Comparison of ENCODE assay signal across 14 cellular contexts in the genomic region with DNA sequence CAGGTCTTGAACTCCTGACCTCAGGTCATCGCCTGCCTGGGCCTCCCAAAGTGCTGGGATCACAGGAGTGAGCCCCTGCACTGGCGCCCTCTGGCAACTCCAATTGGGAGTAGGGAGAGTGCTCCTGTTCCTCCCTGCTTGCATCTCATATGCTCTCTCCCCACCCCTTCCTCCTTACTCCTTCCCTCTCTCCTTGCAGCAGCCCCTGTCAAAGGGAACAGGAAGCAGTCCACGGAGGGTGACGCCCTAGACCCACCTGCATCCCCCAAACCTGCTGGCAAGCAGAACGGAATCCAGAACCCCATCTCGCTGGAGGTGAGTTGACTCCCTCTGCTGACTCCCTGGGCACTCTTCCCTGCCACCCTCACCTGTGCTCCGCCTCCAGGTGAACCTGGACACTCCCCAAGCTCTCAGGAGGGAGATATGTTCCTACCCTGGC. TPM values are rescaled to one million over a fixed set of nuclear protein-coding genes. Genes with fewer than 3 reads are reported as not detected.
DNase-seq lines count a peak whose midpoint lies in the region; ATAC-seq, FAIRE-seq and TF ChIP-seq lines count a peak whose summit lies in the region.
"Had no signal": no experiment of that assay in that cellular context is flagged by ENCODE, and none has a peak within 500 bp of the region (broad histone marks: within the 10 kb centered on the region; RNA-seq: fewer than 3 reads in every experiment).

No MANE protein-coding gene starts in this region.

- intact Hi-C loops in HepG2 (cut with micrococcal nuclease; ENCODE audit: unreplicated experiment) = no loop called here
- intact Hi-C loops in right lobe of liver (cut with DNase I) = no loop called here
- intact Hi-C loops in left lung (cut with DNase I) = no loop called here

- H3K9me3 ChIP-seq in HepG2 (ENCODE audit: low read length) (no peaks in the 10 kb centered on the region), right lobe of liver (no peaks in the 10 kb centered on the region), left lung (no peaks in the 10 kb centered on the region), SK-N-SH (no peaks in the 10 kb centered on the region)

- no TSS peak for BruUV-seq in HepG2 (replicated peaks; lab: Mats Ljungman, UMichigan)

- peaks cover 19% of the 10 kb centered on the region for H3K4me1 ChIP-seq in HepG2 (ENCODE audit: insufficient read depth, low read length)
- H3K4me1 ChIP-seq in right lobe of liver = peaks cover 0 to 12% (median 3%) of the 10 kb centered on the region in 4 donors
- peaks cover 0 to 27% of the 10 kb centered on the region in 2 donors for H3K4me1 ChIP-seq in left lung
- H3K4me1 ChIP-seq in SK-N-SH (ENCODE audit: control insufficient read depth in 1 of 2, insufficient read depth in 2 of 2, low read depth in 1 of 2, low read length in 1 of 2) = no peaks in the 10 kb centered on the region

- H3K4me2 ChIP-seq in HepG2 (ENCODE audit: low read depth, low read length) = no peak overlapping the region
- H3K4me2 ChIP-seq in SK-N-SH = no peak overlapping the region

- H3F3A ChIP-seq in SK-N-SH (replicated peaks; ENCODE audit: insufficient read depth) = peaks cover 6% of the 10 kb centered on the region

- H4K20me1 ChIP-seq in HepG2 (ENCODE audit: insufficient read depth, low read length) = no peaks in the 10 kb centered on the region
- H4K20me1 ChIP-seq in SK-N-SH (ENCODE audit: insufficient read depth) = no peaks in the 10 kb centered on the region

- TF ChIP-seq CTCF in HepG2 (CRISPR knock-in tag; IDR thresholded peaks at IDR 0.05) (0 out of 2 replicates have a peak, but pooled peaks have one; percentile 2), right lobe of liver (IDR thresholded peaks at IDR 0.05) (no peak), left lung (IDR thresholded peaks at IDR 0.05) (no peak), SK-N-SH (IDR thresholded peaks at IDR 0.05) (no peak)

- H3K79me2 ChIP-seq in HepG2 (ENCODE audit: insufficient read depth, low read length) (no peaks in the 10 kb centered on the region), SK-N-SH (ENCODE audit: insufficient read depth) (peaks cover 2% of the 10 kb centered on the region; the same call in 1 of the 2 replicates)

- TF ChIP-seq RAD21 in HepG2 (CRISPR knock-in tag; IDR thresholded peaks at IDR 0.05) (no peak), SK-N-SH (IDR thresholded peaks at IDR 0.05; ENCODE audit: low read length) (no peak)

- H3K9me2 ChIP-seq in SK-N-SH = no peaks in the 10 kb centered on the region

- CTCF ChIA-PET in HepG2 (lab: Yijun Ruan, JAX; ENCODE audit: low intra/inter-chr PET ratio, low total read pairs) = no interaction called here
- CTCF ChIA-PET in SK-N-SH (lab: Yijun Ruan, JAX) = interaction anchor here (1.1 to 1.5 kb wide), 3 partner anchors 8 to 38 kb away, joined by 3 to 4 read pairs (median 3); no protein-coding TSS in a partner anchor

- in situ Hi-C loops in HepG2 (cut with HindIII; ENCODE audit: extremely low pct_ligation_motif_present, low pct_unique_long_range_greater_than_20kb) = no loop called here

- H3K9ac ChIP-seq in HepG2 (ENCODE audit: insufficient read depth, low read depth, low read length) = no peak overlapping the region
- no peak overlapping the region for H3K9ac ChIP-seq in SK-N-SH

- H3K27me3 ChIP-seq in HepG2 (ENCODE audit: control insufficient read depth in 1 of 2, insufficient read depth in 2 of 2, low read length in 2 of 2) = no peaks in the 10 kb centered on the region
- no peaks in the 10 kb centered on the region for H3K27me3 ChIP-seq in right lobe of liver
- no peaks in the 10 kb centered on the region for H3K27me3 ChIP-seq in left lung
- no peaks in the 10 kb centered on the region for H3K27me3 ChIP-seq in SK-N-SH (ENCODE audit: insufficient read depth)

- no peak for DNase-seq in HepG2 (ENCODE audit: low spot score)
- no peak for DNase-seq in right lobe of liver
- DNase-seq in activated naive CD4-positive, alpha-beta T cell treated with anti-CD3 and anti-CD28 coated beads, Interleukin-2, amount 50 U/mL, for 16 hours = peak; percentile 5
- peak in 1 of 2 donors; percentile 24 for DNase-seq in left lung
- no peak for DNase-seq in SK-N-SH
- DNase-seq in stimulated activated CD4-positive, alpha-beta T cell treated with anti-CD3 and anti-CD28 coated beads, Interleukin-2, amount 100 ng/mL, for 24 hours = no peak
- no peak for DNase-seq in UCSD-AML1 (lab: John Stamatoyannopoulos, UW; ENCODE audit: unreplicated experiment)
- DNase-seq: DMS79 treated with DMSO at 0.1 percent for 48 hours, mesendoderm, NCI-H2029 treated with DMSO at 0.1 percent for 48 hours, NCI-H774, T1000 had no signal

- ATAC-seq in HepG2 (no peak), right lobe of liver (no peak), left lung (peak; percentile 52), HG02852 (IDR thresholded peaks at IDR 0.05; ENCODE audit: unreplicated experiment) (no peak)

- no peaks in the 10 kb centered on the region; a peak in 1 of 5 replicates for H3K36me3 ChIP-seq in HepG2 (replicated peaks in 1 of 2; ENCODE audit: control insufficient read depth in 1 of 2, insufficient read depth in 2 of 2, low read length in 2 of 2)
- peaks cover 0 to 3% (median 1%) of the 10 kb centered on the region in 4 donors for H3K36me3 ChIP-seq in right lobe of liver
- peaks cover 0 to 96% of the 10 kb centered on the region in 2 donors for H3K36me3 ChIP-seq in left lung
- peaks cover 2 to 6% of the 10 kb centered on the region in 2 experiments for H3K36me3 ChIP-seq in SK-N-SH (replicated peaks in 1 of 2; ENCODE audit: control insufficient read depth in 1 of 2, insufficient read depth in 2 of 2, low read length in 1 of 2)

- no peak overlapping the region for H3K4me3 ChIP-seq in HepG2 (replicated peaks in 1 of 3; ENCODE audit: insufficient read depth in 1 of 3, low read depth in 2 of 3, low read length in 3 of 3)
- no peak overlapping the region for H3K4me3 ChIP-seq in right lobe of liver
- H3K4me3 ChIP-seq in left lung = no peak overlapping the region
- no peak overlapping the region for H3K4me3 ChIP-seq in SK-N-SH (ENCODE audit: low read depth in 2 of 2, low read length in 1 of 2)

- no peak for FAIRE-seq in HepG2 (lab: Jason Lieb, UNC)

- no peak for TF ChIP-seq POLR2A in HepG2 (IDR thresholded peaks at IDR 0.05; ENCODE audit: insufficient read depth in 1 of 2, low read depth in 2 of 2, low read length in 2 of 2)
- TF ChIP-seq POLR2A in right lobe of liver (IDR thresholded peaks at IDR 0.05) = no peak

- 96% methylated on average over 7 of the region's 7 CpGs for WGBS in HepG2 (ENCODE audit: low lambda C conversion rate)
- WGBS in right lobe of liver (ENCODE audit: insufficient coverage, low coverage, low lambda C conversion rate, missing lambda C conversion rate) = 87% methylated on average over 5 of the region's 7 CpGs
- 90% methylated on average over 7 of the region's 7 CpGs for WGBS in SK-N-SH (ENCODE audit: low lambda C conversion rate)

- POLR2A ChIA-PET in HepG2 (lab: Yijun Ruan, JAX) = interaction anchor here (1.8 kb wide), 1 partner anchor 9 kb away, joined by 5 read pairs; no protein-coding TSS in a partner anchor
- POLR2A ChIA-PET in SK-N-SH (lab: Yijun Ruan, JAX) = interaction anchor here (1.4 kb wide), 1 partner anchor 9 kb away, joined by 3 read pairs; no protein-coding TSS in a partner anchor

- TF ChIP-seq EP300 in HepG2 (IDR thresholded peaks at IDR 0.05; ENCODE audit: low read depth in 2 of 2, low read length in 2 of 2) (no peak), HepG2 (CRISPR knock-in tag; IDR thresholded peaks at IDR 0.05; ENCODE audit: borderline replicate concordance) (no peak), SK-N-SH (IDR thresholded peaks at IDR 0.05; ENCODE audit: borderline replicate concordance in 1 of 2, low read depth in 1 of 2, low read length in 1 of 2) (no peak)

- H3K27ac ChIP-seq in HepG2 (ENCODE audit: extremely low read length, insufficient read depth, low read length) (no peak overlapping the region), right lobe of liver (no peak overlapping the region), left lung (no peak overlapping the region), SK-N-SH (ENCODE audit: low read depth in 2 of 2, low read length in 1 of 2) (no peak overlapping the region)

- H2AFZ ChIP-seq in HepG2 (ENCODE audit: low read length) (no peak overlapping the region), SK-N-SH (ENCODE audit: low read depth) (no peak overlapping the region)

RNA-seq across cellular contexts. Expression of a gene that starts 10.7 kb away (rescaled TPM):
- total RNA-seq in HepG2 (2016; rRNA removed; fragmentation: Illumina TruSeq; extraction: Trizol) (8.0 and 9.5 TPM in 2 replicates), right lobe of liver (10 to 100 TPM; 13.2 to 23.1 (median 16.9) TPM), left lung (10 to 100 TPM; 17.4 to 30.9 TPM)
- 2.9 and 3.5 TPM in 2 replicates for total RNA-seq in HepG2 (2016; cell fraction: cytosol; rRNA removed; fragmentation: Illumina TruSeq; extraction: Trizol; ENCODE audit: low read depth)
- 8.1 and 9.8 TPM in 2 replicates for total RNA-seq in HepG2 (2016; cell fraction: insoluble cytoplasmic fraction; rRNA removed; fragmentation: Illumina TruSeq; extraction: Trizol)
- 6.9 and 8.7 TPM in 2 replicates for total RNA-seq in HepG2 (2016; cell fraction: membrane; rRNA removed; fragmentation: Illumina TruSeq; extraction: Trizol)
- total RNA-seq in HepG2 (2016; cell fraction: nucleus; rRNA removed; fragmentation: Illumina TruSeq; extraction: Trizol) = 7.0 and 7.5 TPM in 2 replicates
- polyA plus RNA-seq in HepG2 (2011; rRNA removed) (6.0 and 7.4 TPM in 2 replicates), SK-N-SH (2012; rRNA removed) (3.3 TPM in 2 replicates)
- polyA plus RNA-seq in HepG2 (2011; cell fraction: cytosol; rRNA removed) = 3.4 and 7.0 TPM in 2 replicates
- 11.9 and 13.3 TPM in 2 replicates for polyA plus RNA-seq in HepG2 (2011; cell fraction: nucleus; rRNA removed)
- polyA plus RNA-seq in HepG2 (2012) = 4.7 and 5.3 TPM in 2 replicates
- 3.1 and 4.1 TPM in 2 replicates for polyA plus RNA-seq in HepG2 (2016; cell fraction: cytosol; fragmentation: Illumina TruSeq; extraction: Trizol; ENCODE audit: low read depth)
- polyA plus RNA-seq in HepG2 (2016; cell fraction: insoluble cytoplasmic fraction; fragmentation: Illumina TruSeq; extraction: Trizol; ENCODE audit: low read depth) = 9.9 and 12.2 TPM in 2 replicates
- 6.1 and 8.5 TPM in 2 replicates for polyA plus RNA-seq in HepG2 (2016; cell fraction: membrane; fragmentation: Illumina TruSeq; extraction: Trizol; ENCODE audit: low read depth)
- polyA plus RNA-seq in HepG2 (2016; cell fraction: nucleus; fragmentation: Illumina TruSeq; extraction: Trizol; ENCODE audit: insufficient read depth, low read depth) = 12.7 and 13.7 TPM in 2 replicates
- polyA minus RNA-seq in HepG2 (2011; rRNA and poly(A)+ RNA removed; ENCODE audit: low replicate concordance) = 1.4 and 6.4 TPM in 2 replicates
- polyA minus RNA-seq in HepG2 (2011; cell fraction: cytosol; rRNA and poly(A)+ RNA removed) = 3.0 and 4.0 TPM in 2 replicates
- polyA minus RNA-seq in HepG2 (2011; cell fraction: nucleus; rRNA and poly(A)+ RNA removed) = 3.2 and 4.2 TPM in 2 replicates
- polyA plus RNA-seq in SK-N-SH (2012; cell fraction: cytosol; rRNA removed) = 2.0 and 2.3 TPM in 2 replicates
- polyA plus RNA-seq in SK-N-SH (2012; cell fraction: nucleus; rRNA removed) = 8.1 and 8.2 TPM in 2 replicates

RNA-seq across cellular contexts. Expression of a gene that starts 42.1 kb away (rescaled TPM):
- 0.74 and 1.2 TPM in 2 replicates for total RNA-seq in HepG2 (2016; rRNA removed; fragmentation: Illumina TruSeq; extraction: Trizol)
- 0.20 and 0.53 TPM in 2 replicates for total RNA-seq in HepG2 (2016; cell fraction: cytosol; rRNA removed; fragmentation: Illumina TruSeq; extraction: Trizol; ENCODE audit: low read depth)
- 0.73 and 1.4 TPM in 2 replicates for total RNA-seq in HepG2 (2016; cell fraction: insoluble cytoplasmic fraction; rRNA removed; fragmentation: Illumina TruSeq; extraction: Trizol)
- 0.34 and 0.48 TPM in 2 replicates for total RNA-seq in HepG2 (2016; cell fraction: membrane; rRNA removed; fragmentation: Illumina TruSeq; extraction: Trizol)
- total RNA-seq in HepG2 (2016; cell fraction: nucleus; rRNA removed; fragmentation: Illumina TruSeq; extraction: Trizol) = 0.62 and 0.63 TPM in 2 replicates
- polyA plus RNA-seq in HepG2 (2011; rRNA removed) = 0.16 and 0.48 TPM in 2 replicates
- polyA plus RNA-seq in HepG2 (2011; cell fraction: cytosol; rRNA removed) = 0.41 and 0.48 TPM in 2 replicates
- 0.37 and 0.74 TPM in 2 replicates for polyA plus RNA-seq in HepG2 (2011; cell fraction: nucleus; rRNA removed)
- 0.28 TPM in 1 of 2 replicates, not detected in the other for polyA plus RNA-seq in HepG2 (2012)
- 0.16 and 0.27 TPM in 2 replicates for polyA plus RNA-seq in HepG2 (2016; cell fraction: cytosol; fragmentation: Illumina TruSeq; extraction: Trizol; ENCODE audit: low read depth)
- 0.81 and 0.88 TPM in 2 replicates for polyA plus RNA-seq in HepG2 (2016; cell fraction: insoluble cytoplasmic fraction; fragmentation: Illumina TruSeq; extraction: Trizol; ENCODE audit: low read depth)
- polyA plus RNA-seq in HepG2 (2016; cell fraction: membrane; fragmentation: Illumina TruSeq; extraction: Trizol; ENCODE audit: low read depth) = 0.49 and 0.50 TPM in 2 replicates
- 1.3 and 1.5 TPM in 2 replicates for polyA plus RNA-seq in HepG2 (2016; cell fraction: nucleus; fragmentation: Illumina TruSeq; extraction: Trizol; ENCODE audit: insufficient read depth, low read depth)
- polyA minus RNA-seq in HepG2 (2011; rRNA and poly(A)+ RNA removed; ENCODE audit: low replicate concordance) = not detected in 2 replicates
- polyA minus RNA-seq in HepG2 (2011; cell fraction: cytosol; rRNA and poly(A)+ RNA removed) = not detected in 2 replicates
- not detected in 2 replicates for polyA minus RNA-seq in HepG2 (2011; cell fraction: nucleus; rRNA and poly(A)+ RNA removed)
- 1 to 10 TPM in 3 of 6 experiments, under 1 TPM in 3; 0.23 to 3.0 (median 1.4) TPM for total RNA-seq in right lobe of liver
- total RNA-seq in left lung = under 1 TPM; 0.18 to 0.23 TPM
- polyA plus RNA-seq in SK-N-SH (2012; rRNA removed) = 0.05 and 0.08 TPM in 2 replicates
- 0.01 TPM in 1 of 2 replicates, not detected in the other for polyA plus RNA-seq in SK-N-SH (2012; cell fraction: cytosol; rRNA removed)
- polyA plus RNA-seq in SK-N-SH (2012; cell fraction: nucleus; rRNA removed) = 0.04 TPM in 1 of 2 replicates, not detected in the other
- total RNA-seq: HFFc6 had no signal
